ENCODE assay signal across 8 cellular contexts in the genomic region with DNA sequence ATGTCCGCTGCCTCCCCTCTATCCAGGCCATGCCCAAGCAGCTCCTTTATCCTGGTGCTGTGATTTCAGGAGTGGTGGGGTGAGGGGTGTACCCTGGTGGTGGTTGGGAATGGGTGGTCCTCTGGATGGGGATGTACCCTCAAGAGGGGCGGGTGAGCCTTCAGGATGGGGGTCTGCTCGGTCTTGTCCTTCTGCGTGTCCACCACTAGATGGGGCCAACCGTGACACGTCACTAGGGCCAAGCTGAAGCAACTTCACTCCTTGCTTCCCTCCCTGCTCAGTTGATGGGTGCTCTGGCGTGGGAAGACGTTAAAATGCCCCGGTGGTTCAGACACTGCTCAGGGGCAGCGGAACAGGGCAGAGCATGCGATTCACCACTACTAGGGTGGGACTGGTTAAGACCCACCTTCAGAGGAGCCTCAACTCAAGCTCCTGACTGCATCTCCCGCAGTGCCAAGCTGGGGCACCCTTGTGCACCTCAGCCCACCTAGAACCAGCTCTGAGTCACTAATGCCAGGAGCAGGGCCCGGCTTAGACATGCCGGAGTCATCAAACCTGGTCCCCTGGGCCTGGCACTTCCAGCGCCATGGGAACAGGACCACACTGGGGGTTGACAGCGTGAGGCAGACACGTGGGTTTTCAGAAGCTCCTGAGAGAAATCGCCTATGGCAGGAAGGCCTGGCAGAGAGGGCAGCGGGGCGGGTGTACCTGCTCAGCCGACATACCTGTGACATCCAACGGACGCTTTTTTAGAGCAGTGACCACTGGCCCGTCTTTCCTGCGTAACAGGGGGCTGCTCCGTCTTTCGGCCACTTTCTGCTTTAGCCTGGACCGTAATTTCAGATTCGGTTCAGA.
A peak's percentile ranks its signal among the peaks of the same experiment; 100 is the strongest.
DNase-seq lines count a peak whose midpoint lies in the region; ATAC-seq and TF ChIP-seq lines count a peak whose summit lies in the region.

No MANE protein-coding gene starts in this region.

- H3K36me3 ChIP-seq in PC-3 (ENCODE audit: low read depth, low read length): no peaks in the 10 kb centered on the region
- peaks cover 0 to 97% of the 10 kb centered on the region in 2 donors for H3K36me3 ChIP-seq in left lung

- H3K27me3 ChIP-seq in PC-3 (ENCODE audit: low read length) (no peaks in the 10 kb centered on the region), left lung (no peaks in the 10 kb centered on the region)

- H3F3A ChIP-seq in PC-3 (ENCODE audit: low read length, unreplicated experiment): no peaks in the 10 kb centered on the region

- no peaks in the 10 kb centered on the region for H3K9me2 ChIP-seq in PC-3 (replicated peaks; ENCODE audit: low read length)

- BruUV-seq in PC-3 (replicated peaks; lab: Mats Ljungman, UMichigan): no TSS peak

- H3K4me1 ChIP-seq in PC-3 (ENCODE audit: insufficient read depth, low read length) (peaks cover 4% of the 10 kb centered on the region; the same call in 1 of the 2 replicates), left lung (no peaks in the 10 kb centered on the region)

- no peak overlapping the region for H3K27ac ChIP-seq in PC-3 (ENCODE audit: low read length)
- no peak overlapping the region for H3K27ac ChIP-seq in left lung

- H3K79me2 ChIP-seq in PC-3 (ENCODE audit: low read length): no peaks in the 10 kb centered on the region

- H2AFZ ChIP-seq in PC-3 (ENCODE audit: low read length): no peak overlapping the region

- H3K4me3 ChIP-seq in GM12865 (ENCODE audit: low read depth, low read length) (no peak overlapping the region), PC-3 (ENCODE audit: low read length) (no peak overlapping the region), left lung (no peak overlapping the region)

- TF ChIP-seq CTCF in AG09319 (IDR thresholded peaks at IDR 0.05; ENCODE audit: low read depth, low read length): peak; percentile 67
- TF ChIP-seq CTCF in GM12865 (IDR thresholded peaks at IDR 0.05; ENCODE audit: insufficient read depth, low read depth, low read length, missing control alignments): peak; percentile 69
- peak; percentile 72 for TF ChIP-seq CTCF in PC-3 (conservative IDR thresholded peaks at IDR 0.05; ENCODE audit: low read depth, low read length)
- peak; percentile 43 to 47 for TF ChIP-seq CTCF in left lung (IDR thresholded peaks at IDR 0.05)

- H3K4me2 ChIP-seq in PC-3 (ENCODE audit: low read length): no peak overlapping the region

- H4K20me1 ChIP-seq in PC-3 (ENCODE audit: low read length): no peaks in the 10 kb centered on the region

- H3K9me3 ChIP-seq in PC-3 (ENCODE audit: low read length): no peaks in the 10 kb centered on the region
- H3K9me3 ChIP-seq in left lung: no peaks in the 10 kb centered on the region

- CTCF ChIA-PET in PC-3 (lab: Charles Lee): interaction anchor here (0.5 kb wide), 1 partner anchor 64 kb away, joined by 3 read pairs; no protein-coding TSS in a partner anchor

- peak; percentile 68; the same call in 1 of the 2 replicates for ATAC-seq in PC-3
- ATAC-seq in left lung: peak; percentile 82
- ATAC-seq in GM18861 (IDR thresholded peaks at IDR 0.05; ENCODE audit: unreplicated experiment): no peak
- ATAC-seq in GM21447 (IDR thresholded peaks at IDR 0.05; ENCODE audit: unreplicated experiment): no peak

- POLR2A ChIA-PET in PC-3 (lab: Charles Lee; ENCODE audit: unreplicated experiment): interaction anchor here (0.5 kb wide), 1 partner anchor 747 kb away, joined by 14 read pairs; no protein-coding TSS in a partner anchor

- H3K9ac ChIP-seq in PC-3 (ENCODE audit: low read length): no peak overlapping the region

- DNase-seq in AG09319 (ENCODE audit: extremely low read depth, low read depth): peak; percentile 15
- peak; percentile 60 for DNase-seq in GM12865 (ENCODE audit: low read depth)
- DNase-seq in PC-3: peak; percentile 25
- DNase-seq in central memory CD4-positive, alpha-beta T cell: peak; percentile 14
- DNase-seq in left lung: peak in 1 of 2 donors; percentile 57
- peak; percentile 68 for DNase-seq in superior temporal gyrus (ENCODE audit: extremely low spot score)

- intact Hi-C loops in PC-3 (cut with micrococcal nuclease): no loop called here
- intact Hi-C loops in left lung (cut with DNase I): no loop called here

Comparison
In these comparisons a context has a peak if more than half of its experiments do, and no peak if none do; other contexts are left out.
1. ATAC-seq: peak in PC-3 (single experiment) and left lung (single experiment); none in GM18861 (single experiment) and GM21447 (single experiment).
2. Peak in every context shown above with its lines, with median percentiles within 50 percentile points of each other: CTCF ChIP-seq.